ENCODE assay signal across 21 cellular contexts in genomic region chr1:30336550-30337426, GRCh38.
A peak's percentile ranks its signal among the peaks of the same experiment; 100 is the strongest.
DNase-seq lines count a peak whose midpoint lies in the region; TF ChIP-seq lines count a peak whose summit lies in the region.
"Had no signal": no experiment of that assay in that cellular context is flagged by ENCODE, and none has a peak within 500 bp of the region (broad histone marks: within the 10 kb centered on the region; RNA-seq: fewer than 3 reads in every experiment).

No MANE protein-coding gene starts in this region.

- DNase-seq in activated CD8-positive, alpha-beta memory T cell treated with anti-CD3 and anti-CD28 coated beads for 24 hours, result peak; percentile 21
- no peak for DNase-seq in activated CD8-positive, alpha-beta memory T cell treated with anti-CD3 and anti-CD28 coated beads, Interleukin-2, amount 50 U/mL, for 4 hours
- DNase-seq in chondrocyte (ENCODE audit: low spot score), result peak; percentile 57
- peak; percentile 5 for DNase-seq in mucosa of gallbladder (ENCODE audit: low spot score)
- no peak for DNase-seq in islet precursor cell
- DNase-seq in C1 segment of cervical spinal cord (lab: John Stamatoyannopoulos, UW), result no peak
- DNase-seq: CD8-positive, alpha-beta T cell; DMS53; EL; Kasumi-1; MG63; NCI-H1048; NCI-H510A; NCI-H82; PC-3 had no signal

- peaks cover 2% of the 10 kb centered on the region for H3K4me1 ChIP-seq in stomach smooth muscle (ENCODE audit: control insufficient read depth, insufficient read depth, low read length)
- H3K4me1 ChIP-seq: A549, BLaER1 had no signal

- no peaks in the 10 kb centered on the region for H3K4me1 Mint-ChIP-seq in chondrocyte (ENCODE audit: low read depth)

- H3K36me3 Mint-ChIP-seq in chondrocyte (ENCODE audit: low read depth), result no peaks in the 10 kb centered on the region
- H3K36me3 Mint-ChIP-seq: CD8-positive, alpha-beta T cell had no signal

- no peaks in the 10 kb centered on the region for H3K9me3 Mint-ChIP-seq in chondrocyte (ENCODE audit: low read depth)
- H3K9me3 Mint-ChIP-seq: CD8-positive, alpha-beta T cell; GM23338 had no signal

- no peak overlapping the region for H3K4me3 ChIP-seq in stomach smooth muscle (ENCODE audit: low read length in 2 of 2)
- H3K4me3 ChIP-seq: A549, BLaER1, GM12878, GM23338, MG63 had no signal

- H3K9me3 ChIP-seq in stomach smooth muscle (ENCODE audit: control insufficient read depth in 2 of 2, low read length in 2 of 2), result peaks cover 0 to 4% of the 10 kb centered on the region in 2 donors
- H3K9me3 ChIP-seq: A549, BLaER1, MG63 had no signal

- no peak for TF ChIP-seq CTCF in chondrocyte (IDR thresholded peaks at IDR 0.05)

- H3K4me3 Mint-ChIP-seq in chondrocyte (ENCODE audit: unreplicated experiment), result no peak overlapping the region
- H3K4me3 Mint-ChIP-seq: CD8-positive, alpha-beta T cell; GM23338 had no signal

- peak overlapping the region; percentile 37 for H3K27ac ChIP-seq in stomach smooth muscle (ENCODE audit: low read length)
- H3K27ac ChIP-seq: A549, BLaER1, RWPE1 had no signal

- no peak overlapping the region for H3K9ac ChIP-seq in stomach smooth muscle (ENCODE audit: low read length in 2 of 2)
- H3K9ac ChIP-seq: BLaER1 had no signal

- H3K27ac Mint-ChIP-seq in chondrocyte (ENCODE audit: unreplicated experiment), result no peak overlapping the region
- H3K27ac Mint-ChIP-seq: CD8-positive, alpha-beta T cell; GM23338 had no signal

- H3K27me3 Mint-ChIP-seq in chondrocyte (ENCODE audit: low read depth), result peaks cover 9% of the 10 kb centered on the region

- no peaks in the 10 kb centered on the region for H3K36me3 ChIP-seq in stomach smooth muscle (ENCODE audit: control insufficient read depth in 2 of 2, insufficient read depth in 2 of 2, low read length in 2 of 2)
- H3K36me3 ChIP-seq: BLaER1, MG63 had no signal

- peaks cover 0 to 5% of the 10 kb centered on the region in 2 donors for H3K27me3 ChIP-seq in stomach smooth muscle (ENCODE audit: control insufficient read depth in 1 of 2, insufficient read depth in 2 of 2, low read length in 2 of 2)
- H3K27me3 ChIP-seq: BLaER1, MG63 had no signal

Comparison
In these comparisons a context has a peak if more than half of its experiments do, and no peak if none do; other contexts are left out.
1. DNase-seq: peak in activated CD8-positive, alpha-beta memory T cell treated with anti-CD3 and anti-CD28 coated beads for 24 hours (single experiment), chondrocyte (single experiment) and mucosa of gallbladder (single experiment); none in activated CD8-positive, alpha-beta memory T cell treated with anti-CD3 and anti-CD28 coated beads, Interleukin-2, amount 50 U/mL, for 4 hours (single experiment), islet precursor cell (single experiment) and C1 segment of cervical spinal cord (0 of 14).